In the genomic region with DNA sequence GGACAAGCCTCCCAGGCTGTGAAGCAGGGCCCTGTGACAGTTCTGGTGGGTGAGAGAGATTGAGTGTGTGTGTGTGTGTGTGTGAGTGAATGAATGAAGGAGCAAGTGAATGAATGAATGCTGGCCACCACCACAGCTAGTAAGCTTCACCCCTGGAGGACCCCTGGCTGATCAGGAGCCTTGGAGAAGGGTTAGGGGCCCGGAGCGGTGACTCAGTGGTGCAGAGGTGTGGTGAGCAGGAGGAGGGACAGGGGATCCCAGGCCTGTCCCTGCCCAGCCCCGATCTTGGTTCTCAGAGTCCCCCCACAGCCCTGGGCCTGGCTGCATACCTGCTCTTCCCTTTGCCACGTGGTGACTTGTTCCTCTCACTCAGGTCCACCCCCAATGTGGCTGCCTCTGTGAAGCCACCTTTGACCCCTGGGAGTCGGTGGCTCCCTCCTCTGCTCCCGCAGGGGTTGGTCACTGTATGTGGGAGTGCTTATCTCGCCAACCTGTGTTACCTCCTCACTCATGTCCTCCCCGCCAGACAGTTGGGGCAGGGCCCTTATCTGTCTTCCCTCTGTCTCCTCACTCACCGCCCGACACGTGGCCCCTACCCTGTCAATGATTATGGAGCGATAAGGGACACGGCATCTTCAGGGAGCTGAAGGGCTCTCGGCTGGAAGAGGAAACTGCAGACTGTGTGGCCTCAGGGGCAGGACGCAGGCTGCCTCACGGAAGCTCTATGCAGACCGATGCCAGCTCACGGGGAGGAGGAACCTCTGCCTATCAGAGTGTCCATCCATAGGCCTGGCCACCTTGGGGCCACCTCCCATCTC, we compare ENCODE assay signal across 1 cellular context.
TF ChIP-seq lines count a peak whose summit lies in the region.

No MANE protein-coding gene starts in this region.

TF ChIP-seq in K562, 482 proteins besides CTCF, POLR2A, EP300 and RAD21 (continued from another document and continues in another):
- TF ChIP-seq, protein P1, sequence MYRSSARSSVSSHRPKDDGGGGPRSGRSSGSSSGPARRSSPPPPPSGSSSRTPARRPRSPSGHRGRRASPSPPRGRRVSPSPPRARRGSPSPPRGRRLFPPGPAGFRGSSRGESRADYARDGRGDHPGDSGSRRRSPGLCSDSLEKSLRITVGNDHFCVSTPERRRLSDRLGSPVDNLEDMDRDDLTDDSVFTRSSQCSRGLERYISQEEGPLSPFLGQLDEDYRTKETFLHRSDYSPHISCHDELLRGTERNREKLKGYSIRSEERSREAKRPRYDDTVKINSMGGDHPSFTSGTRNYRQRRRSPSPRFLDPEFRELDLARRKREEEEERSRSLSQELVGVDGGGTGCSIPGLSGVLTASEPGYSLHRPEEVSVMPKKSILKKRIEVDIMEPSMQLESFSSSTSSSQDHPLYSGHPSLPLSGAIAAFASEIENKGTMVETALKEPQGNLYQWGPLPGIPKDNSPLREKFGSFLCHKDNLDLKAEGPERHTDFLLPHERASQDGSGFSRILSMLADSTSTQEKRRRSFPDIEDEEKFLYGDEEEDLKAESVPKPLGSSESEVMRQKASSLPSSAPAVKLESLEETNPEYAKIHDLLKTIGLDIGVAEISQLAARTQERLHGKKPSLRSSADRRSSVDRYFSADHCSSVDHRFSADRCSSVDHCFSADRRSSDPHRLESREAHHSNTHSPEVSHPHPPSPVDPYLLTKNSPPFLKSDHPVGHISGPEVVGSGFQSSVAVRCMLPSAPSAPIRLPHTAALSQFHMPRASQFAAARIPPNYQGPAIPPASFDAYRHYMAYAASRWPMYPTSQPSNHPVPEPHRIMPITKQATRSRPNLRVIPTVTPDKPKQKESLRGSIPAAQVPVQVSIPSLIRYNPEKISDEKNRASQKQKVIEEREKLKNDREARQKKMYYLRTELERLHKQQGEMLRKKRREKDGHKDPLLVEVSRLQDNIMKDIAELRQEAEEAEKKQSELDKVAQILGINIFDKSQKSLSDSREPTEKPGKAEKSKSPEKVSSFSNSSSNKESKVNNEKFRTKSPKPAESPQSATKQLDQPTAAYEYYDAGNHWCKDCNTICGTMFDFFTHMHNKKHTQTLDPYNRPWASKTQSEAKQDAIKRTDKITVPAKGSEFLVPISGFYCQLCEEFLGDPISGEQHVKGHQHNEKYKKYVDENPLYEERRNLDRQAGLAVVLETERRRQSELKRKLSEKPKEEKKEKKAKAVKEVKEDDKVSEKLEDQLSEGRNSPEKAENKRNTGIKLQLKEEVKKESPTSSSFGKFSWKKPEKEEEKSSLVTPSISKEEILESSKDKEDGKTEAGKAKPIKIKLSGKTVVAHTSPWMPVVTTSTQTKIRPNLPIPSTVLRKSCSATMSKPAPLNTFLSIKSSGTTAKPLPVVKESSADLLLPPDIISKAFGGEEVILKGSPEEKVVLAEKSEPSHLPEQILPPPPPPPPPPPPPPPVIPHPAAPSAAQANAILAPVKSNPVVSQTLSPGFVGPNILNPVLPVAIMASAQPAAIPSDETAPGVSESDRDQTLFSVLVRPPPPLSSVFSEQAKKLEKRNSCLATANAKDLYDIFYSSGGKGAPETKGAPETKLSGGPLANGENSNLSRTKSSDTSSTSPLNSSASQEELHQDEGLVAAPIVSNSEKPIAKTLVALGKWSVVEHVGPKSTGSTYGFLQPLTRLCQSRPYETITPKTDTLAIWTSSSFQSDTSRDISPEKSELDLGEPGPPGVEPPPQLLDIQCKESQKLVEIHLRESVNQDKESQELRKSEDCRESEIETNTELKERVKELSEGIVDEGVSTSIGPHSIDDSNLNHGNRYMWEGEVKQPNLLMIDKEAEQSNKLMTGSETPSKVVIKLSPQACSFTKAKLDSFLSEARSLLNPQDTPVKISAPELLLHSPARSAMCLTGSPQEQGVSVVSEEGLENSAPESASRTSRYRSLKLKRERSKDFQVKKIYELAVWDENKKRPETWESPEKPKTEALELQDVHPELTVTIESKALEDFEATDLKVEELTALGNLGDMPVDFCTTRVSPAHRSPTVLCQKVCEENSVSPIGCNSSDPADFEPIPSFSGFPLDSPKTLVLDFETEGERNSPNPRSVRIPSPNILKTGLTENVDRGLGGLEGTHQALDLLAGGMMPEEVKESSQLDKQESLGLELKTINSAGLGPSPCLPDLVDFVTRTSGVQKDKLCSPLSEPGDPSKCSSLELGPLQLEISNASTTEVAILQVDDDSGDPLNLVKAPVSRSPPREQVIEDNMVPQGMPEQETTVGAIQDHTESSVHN (IDR thresholded peaks at IDR 0.05; ENCODE audit: borderline replicate concordance in 1 of 2, low read depth in 1 of 2): peak in 1 of 2 experiments; percentile 96; a peak in 2 of 4 replicates
- peak; percentile 94 for TF ChIP-seq BRD9 (IDR thresholded peaks at IDR 0.05; ENCODE audit: low read depth, partially characterized antibody)
- TF ChIP-seq, protein P2, sequence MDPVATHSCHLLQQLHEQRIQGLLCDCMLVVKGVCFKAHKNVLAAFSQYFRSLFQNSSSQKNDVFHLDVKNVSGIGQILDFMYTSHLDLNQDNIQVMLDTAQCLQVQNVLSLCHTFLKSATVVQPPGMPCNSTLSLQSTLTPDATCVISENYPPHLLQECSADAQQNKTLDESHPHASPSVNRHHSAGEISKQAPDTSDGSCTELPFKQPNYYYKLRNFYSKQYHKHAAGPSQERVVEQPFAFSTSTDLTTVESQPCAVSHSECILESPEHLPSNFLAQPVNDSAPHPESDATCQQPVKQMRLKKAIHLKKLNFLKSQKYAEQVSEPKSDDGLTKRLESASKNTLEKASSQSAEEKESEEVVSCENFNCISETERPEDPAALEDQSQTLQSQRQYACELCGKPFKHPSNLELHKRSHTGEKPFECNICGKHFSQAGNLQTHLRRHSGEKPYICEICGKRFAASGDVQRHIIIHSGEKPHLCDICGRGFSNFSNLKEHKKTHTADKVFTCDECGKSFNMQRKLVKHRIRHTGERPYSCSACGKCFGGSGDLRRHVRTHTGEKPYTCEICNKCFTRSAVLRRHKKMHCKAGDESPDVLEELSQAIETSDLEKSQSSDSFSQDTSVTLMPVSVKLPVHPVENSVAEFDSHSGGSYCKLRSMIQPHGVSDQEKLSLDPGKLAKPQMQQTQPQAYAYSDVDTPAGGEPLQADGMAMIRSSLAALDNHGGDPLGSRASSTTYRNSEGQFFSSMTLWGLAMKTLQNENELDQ (CRISPR knock-in tag; IDR thresholded peaks at IDR 0.05; ENCODE audit: borderline replicate concordance): no peak
- TF ChIP-seq, protein P3, sequence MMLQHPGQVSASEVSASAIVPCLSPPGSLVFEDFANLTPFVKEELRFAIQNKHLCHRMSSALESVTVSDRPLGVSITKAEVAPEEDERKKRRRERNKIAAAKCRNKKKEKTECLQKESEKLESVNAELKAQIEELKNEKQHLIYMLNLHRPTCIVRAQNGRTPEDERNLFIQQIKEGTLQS (IDR thresholded peaks at IDR 0.05): peak; percentile 86
- TF ChIP-seq, protein P3 (CRISPR knock-in tag; conservative IDR thresholded peaks at IDR 0.05): peak; percentile 95
- peak; percentile 76; the same call in 1 of the 2 replicates for TF ChIP-seq BACH1 (tag; IDR thresholded peaks at IDR 0.05)
- TF ChIP-seq, protein P4, sequence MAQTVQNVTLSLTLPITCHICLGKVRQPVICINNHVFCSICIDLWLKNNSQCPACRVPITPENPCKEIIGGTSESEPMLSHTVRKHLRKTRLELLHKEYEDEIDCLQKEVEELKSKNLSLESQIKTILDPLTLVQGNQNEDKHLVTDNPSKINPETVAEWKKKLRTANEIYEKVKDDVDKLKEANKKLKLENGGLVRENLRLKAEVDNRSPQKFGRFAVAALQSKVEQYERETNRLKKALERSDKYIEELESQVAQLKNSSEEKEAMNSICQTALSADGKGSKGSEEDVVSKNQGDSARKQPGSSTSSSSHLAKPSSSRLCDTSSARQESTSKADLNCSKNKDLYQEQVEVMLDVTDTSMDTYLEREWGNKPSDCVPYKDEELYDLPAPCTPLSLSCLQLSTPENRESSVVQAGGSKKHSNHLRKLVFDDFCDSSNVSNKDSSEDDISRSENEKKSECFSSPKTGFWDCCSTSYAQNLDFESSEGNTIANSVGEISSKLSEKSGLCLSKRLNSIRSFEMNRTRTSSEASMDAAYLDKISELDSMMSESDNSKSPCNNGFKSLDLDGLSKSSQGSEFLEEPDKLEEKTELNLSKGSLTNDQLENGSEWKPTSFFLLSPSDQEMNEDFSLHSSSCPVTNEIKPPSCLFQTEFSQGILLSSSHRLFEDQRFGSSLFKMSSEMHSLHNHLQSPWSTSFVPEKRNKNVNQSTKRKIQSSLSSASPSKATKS (CRISPR knock-in tag; IDR thresholded peaks at IDR 0.05): no peak
- TF ChIP-seq MBD2 (IDR thresholded peaks at IDR 0.05; ENCODE audit: borderline replicate concordance, low read depth): peak; percentile 96
- TF ChIP-seq XRCC3 (IDR thresholded peaks at IDR 0.05): no peak
- TF ChIP-seq, protein P5, sequence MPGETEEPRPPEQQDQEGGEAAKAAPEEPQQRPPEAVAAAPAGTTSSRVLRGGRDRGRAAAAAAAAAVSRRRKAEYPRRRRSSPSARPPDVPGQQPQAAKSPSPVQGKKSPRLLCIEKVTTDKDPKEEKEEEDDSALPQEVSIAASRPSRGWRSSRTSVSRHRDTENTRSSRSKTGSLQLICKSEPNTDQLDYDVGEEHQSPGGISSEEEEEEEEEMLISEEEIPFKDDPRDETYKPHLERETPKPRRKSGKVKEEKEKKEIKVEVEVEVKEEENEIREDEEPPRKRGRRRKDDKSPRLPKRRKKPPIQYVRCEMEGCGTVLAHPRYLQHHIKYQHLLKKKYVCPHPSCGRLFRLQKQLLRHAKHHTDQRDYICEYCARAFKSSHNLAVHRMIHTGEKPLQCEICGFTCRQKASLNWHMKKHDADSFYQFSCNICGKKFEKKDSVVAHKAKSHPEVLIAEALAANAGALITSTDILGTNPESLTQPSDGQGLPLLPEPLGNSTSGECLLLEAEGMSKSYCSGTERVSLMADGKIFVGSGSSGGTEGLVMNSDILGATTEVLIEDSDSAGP (CRISPR knock-in tag; IDR thresholded peaks at IDR 0.05): peak; percentile 75; the same call in 1 of the 2 replicates
- peak; percentile 100 for TF ChIP-seq TEAD4 (IDR thresholded peaks at IDR 0.05; ENCODE audit: low read length)
- TF ChIP-seq TEAD4 (CRISPR knock-in tag; IDR thresholded peaks at IDR 0.05; ENCODE audit: borderline replicate concordance): no peak
- no peak for TF ChIP-seq TBP (optimal IDR thresholded peaks at IDR 0.05; ENCODE audit: low read depth, low read length)
- TF ChIP-seq ETV6 (IDR thresholded peaks at IDR 0.05; ENCODE audit: borderline replicate concordance in 1 of 2, low read depth in 2 of 2, low read length in 1 of 2): peak in 1 of 2 experiments; percentile 94; a peak in 2 of 4 replicates
- no peak for TF ChIP-seq ETV6 (CRISPR knock-in tag; IDR thresholded peaks at IDR 0.05; ENCODE audit: borderline replicate concordance)
- TF ChIP-seq, protein P6, sequence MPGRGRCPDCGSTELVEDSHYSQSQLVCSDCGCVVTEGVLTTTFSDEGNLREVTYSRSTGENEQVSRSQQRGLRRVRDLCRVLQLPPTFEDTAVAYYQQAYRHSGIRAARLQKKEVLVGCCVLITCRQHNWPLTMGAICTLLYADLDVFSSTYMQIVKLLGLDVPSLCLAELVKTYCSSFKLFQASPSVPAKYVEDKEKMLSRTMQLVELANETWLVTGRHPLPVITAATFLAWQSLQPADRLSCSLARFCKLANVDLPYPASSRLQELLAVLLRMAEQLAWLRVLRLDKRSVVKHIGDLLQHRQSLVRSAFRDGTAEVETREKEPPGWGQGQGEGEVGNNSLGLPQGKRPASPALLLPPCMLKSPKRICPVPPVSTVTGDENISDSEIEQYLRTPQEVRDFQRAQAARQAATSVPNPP (IDR thresholded peaks at IDR 0.05; ENCODE audit: borderline replicate concordance, insufficient read depth, insufficient read length): no peak
- TF ChIP-seq, protein P7, sequence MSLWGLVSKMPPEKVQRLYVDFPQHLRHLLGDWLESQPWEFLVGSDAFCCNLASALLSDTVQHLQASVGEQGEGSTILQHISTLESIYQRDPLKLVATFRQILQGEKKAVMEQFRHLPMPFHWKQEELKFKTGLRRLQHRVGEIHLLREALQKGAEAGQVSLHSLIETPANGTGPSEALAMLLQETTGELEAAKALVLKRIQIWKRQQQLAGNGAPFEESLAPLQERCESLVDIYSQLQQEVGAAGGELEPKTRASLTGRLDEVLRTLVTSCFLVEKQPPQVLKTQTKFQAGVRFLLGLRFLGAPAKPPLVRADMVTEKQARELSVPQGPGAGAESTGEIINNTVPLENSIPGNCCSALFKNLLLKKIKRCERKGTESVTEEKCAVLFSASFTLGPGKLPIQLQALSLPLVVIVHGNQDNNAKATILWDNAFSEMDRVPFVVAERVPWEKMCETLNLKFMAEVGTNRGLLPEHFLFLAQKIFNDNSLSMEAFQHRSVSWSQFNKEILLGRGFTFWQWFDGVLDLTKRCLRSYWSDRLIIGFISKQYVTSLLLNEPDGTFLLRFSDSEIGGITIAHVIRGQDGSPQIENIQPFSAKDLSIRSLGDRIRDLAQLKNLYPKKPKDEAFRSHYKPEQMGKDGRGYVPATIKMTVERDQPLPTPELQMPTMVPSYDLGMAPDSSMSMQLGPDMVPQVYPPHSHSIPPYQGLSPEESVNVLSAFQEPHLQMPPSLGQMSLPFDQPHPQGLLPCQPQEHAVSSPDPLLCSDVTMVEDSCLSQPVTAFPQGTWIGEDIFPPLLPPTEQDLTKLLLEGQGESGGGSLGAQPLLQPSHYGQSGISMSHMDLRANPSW (CRISPR knock-in tag; IDR thresholded peaks at IDR 0.05): peak; percentile 95; the same call in 1 of the 2 replicates
- no peak for TF ChIP-seq SNRNP70 (optimal IDR thresholded peaks at IDR 0.05; ENCODE audit: low read depth, low read length)
- no peak for TF ChIP-seq ZNF57 (CRISPR knock-in tag; IDR thresholded peaks at IDR 0.05)
- TF ChIP-seq, protein P8, sequence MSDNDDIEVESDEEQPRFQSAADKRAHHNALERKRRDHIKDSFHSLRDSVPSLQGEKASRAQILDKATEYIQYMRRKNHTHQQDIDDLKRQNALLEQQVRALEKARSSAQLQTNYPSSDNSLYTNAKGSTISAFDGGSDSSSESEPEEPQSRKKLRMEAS (CRISPR knock-in tag; IDR thresholded peaks at IDR 0.05): peak; percentile 100
- peak; percentile 100 for TF ChIP-seq MTA2 (IDR thresholded peaks at IDR 0.05; ENCODE audit: low read depth)
- peak; percentile 96 for TF ChIP-seq ETV5 (CRISPR knock-in tag; IDR thresholded peaks at IDR 0.05; ENCODE audit: low read depth)
- peak; percentile 98 for TF ChIP-seq MTA3 (IDR thresholded peaks at IDR 0.05; ENCODE audit: borderline replicate concordance)
- no peak for TF ChIP-seq PRPF4 (IDR thresholded peaks at IDR 0.05; ENCODE audit: insufficient read depth, low read depth, low read length, poor library complexity, severe bottlenecking)
- TF ChIP-seq ZNF436 (CRISPR knock-in tag; IDR thresholded peaks at IDR 0.05): 0 out of 2 replicates have a peak, but pooled peaks have one; percentile 30
- TF ChIP-seq, protein P9, sequence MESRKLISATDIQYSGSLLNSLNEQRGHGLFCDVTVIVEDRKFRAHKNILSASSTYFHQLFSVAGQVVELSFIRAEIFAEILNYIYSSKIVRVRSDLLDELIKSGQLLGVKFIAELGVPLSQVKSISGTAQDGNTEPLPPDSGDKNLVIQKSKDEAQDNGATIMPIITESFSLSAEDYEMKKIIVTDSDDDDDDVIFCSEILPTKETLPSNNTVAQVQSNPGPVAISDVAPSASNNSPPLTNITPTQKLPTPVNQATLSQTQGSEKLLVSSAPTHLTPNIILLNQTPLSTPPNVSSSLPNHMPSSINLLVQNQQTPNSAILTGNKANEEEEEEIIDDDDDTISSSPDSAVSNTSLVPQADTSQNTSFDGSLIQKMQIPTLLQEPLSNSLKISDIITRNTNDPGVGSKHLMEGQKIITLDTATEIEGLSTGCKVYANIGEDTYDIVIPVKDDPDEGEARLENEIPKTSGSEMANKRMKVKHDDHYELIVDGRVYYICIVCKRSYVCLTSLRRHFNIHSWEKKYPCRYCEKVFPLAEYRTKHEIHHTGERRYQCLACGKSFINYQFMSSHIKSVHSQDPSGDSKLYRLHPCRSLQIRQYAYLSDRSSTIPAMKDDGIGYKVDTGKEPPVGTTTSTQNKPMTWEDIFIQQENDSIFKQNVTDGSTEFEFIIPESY (CRISPR knock-in tag; IDR thresholded peaks at IDR 0.05): peak; percentile 95
- TF ChIP-seq TAF7 (tag; IDR thresholded peaks at IDR 0.05): 0 out of 2 replicates have a peak, but pooled peaks have one; percentile 16
